In the genomic region with DNA sequence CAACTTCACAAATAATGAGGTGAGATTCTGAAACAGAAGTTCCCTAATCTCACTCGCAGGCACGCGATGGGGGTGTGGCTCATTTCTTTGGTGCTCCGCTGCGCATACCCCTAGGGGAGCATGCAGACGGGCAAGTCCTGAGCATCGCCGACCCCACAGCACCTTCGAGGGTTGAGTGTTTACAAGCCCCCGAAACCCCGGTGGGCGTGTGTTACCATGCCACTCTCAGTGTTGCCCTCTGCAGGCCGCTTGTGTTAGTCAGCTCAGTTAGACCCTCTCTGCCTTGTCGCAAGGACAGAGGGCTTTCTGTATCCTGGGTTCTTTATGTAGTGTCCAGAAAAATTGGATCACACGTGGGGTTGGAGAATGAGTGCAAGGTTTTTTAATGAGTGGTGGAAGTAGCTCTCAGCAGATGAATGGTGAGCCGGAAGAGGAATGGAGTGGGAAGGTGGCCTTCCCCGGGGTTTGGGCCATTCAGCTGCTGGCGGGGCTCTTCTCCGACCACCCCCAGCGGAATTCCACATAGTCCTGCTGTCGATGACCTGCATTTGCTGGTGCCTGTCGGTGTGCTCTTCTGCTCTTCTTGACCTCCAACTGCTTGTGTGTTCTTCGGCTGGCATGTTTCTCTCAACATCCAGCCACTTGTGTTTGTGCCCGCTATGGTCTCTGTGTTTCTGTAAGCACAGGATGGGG, we compare ENCODE assay signal across 9 cellular contexts.
A peak's percentile ranks its signal among the peaks of the same experiment; 100 is the strongest.
DNase-seq lines count a peak whose midpoint lies in the region; FAIRE-seq and TF ChIP-seq lines count a peak whose summit lies in the region.
"Had no signal": no experiment of that assay in that cellular context is flagged by ENCODE, and none has a peak within 500 bp of the region (broad histone marks: within the 10 kb centered on the region; RNA-seq: fewer than 3 reads in every experiment).

No MANE protein-coding gene starts in this region.

- peak; percentile 6 for DNase-seq in activated CD4-positive, alpha-beta T cell treated with anti-CD3 and anti-CD28 coated beads, Interleukin-2, amount 10 ng/mL, durations not matched to agents 7 days and 5 days
- DNase-seq in activated CD4-positive, alpha-beta T cell treated with anti-CD3 and anti-CD28 coated beads, Interleukin-2, amount 50 U/mL, for 4 hours, result no peak
- peak; percentile 9 for DNase-seq in HuH-7 (ENCODE audit: low spot score)
- DNase-seq in astrocyte of the spinal cord (ENCODE audit: low read depth, low spot score), result no peak
- DNase-seq in retinal pigment epithelial cell (ENCODE audit: low read depth), result no peak
- DNase-seq in glomerular visceral epithelial cell (ENCODE audit: extremely low spot score), result no peak
- no peak for DNase-seq in frontal cortex (ENCODE audit: low spot score in 2 of 2)
- no peak for DNase-seq in ovary
- DNase-seq: NCI-H1930 had no signal

- no peaks in the 10 kb centered on the region for H3K4me1 Mint-ChIP-seq in activated CD4-positive, alpha-beta T cell treated with anti-CD3 and anti-CD28 coated beads, Interleukin-2, amount 10 ng/mL, durations not matched to agents 7 days and 5 days

- CTCF ChIA-PET in activated CD4-positive, alpha-beta T cell treated with anti-CD3 and anti-CD28 coated beads, Interleukin-2, amount 10 ng/mL, durations not matched to agents 7 days and 5 days (lab: Charles Lee), result no interaction called here

- no peaks in the 10 kb centered on the region for H3K27me3 Mint-ChIP-seq in activated CD4-positive, alpha-beta T cell treated with anti-CD3 and anti-CD28 coated beads, Interleukin-2, amount 10 ng/mL, durations not matched to agents 7 days and 5 days

- no peaks in the 10 kb centered on the region for H3K36me3 Mint-ChIP-seq in activated CD4-positive, alpha-beta T cell treated with anti-CD3 and anti-CD28 coated beads, Interleukin-2, amount 10 ng/mL, durations not matched to agents 7 days and 5 days (ENCODE audit: low read depth)

- FAIRE-seq in frontal cortex (lab: Jason Lieb, UNC), result no peak

- intact Hi-C loops in ovary (cut with DNase I), result no loop called here

- peak overlapping the region; percentile 18 for H3K4me3 ChIP-seq in astrocyte of the spinal cord (ENCODE audit: low read depth, low read length)
- peak overlapping the region; percentile 13 for H3K4me3 ChIP-seq in retinal pigment epithelial cell (ENCODE audit: low read length)
- H3K4me3 ChIP-seq in ovary, result no peak overlapping the region

- H3K9me3 ChIP-seq in ovary, result no peaks in the 10 kb centered on the region

- H3K9me3 Mint-ChIP-seq in activated CD4-positive, alpha-beta T cell treated with anti-CD3 and anti-CD28 coated beads, Interleukin-2, amount 10 ng/mL, durations not matched to agents 7 days and 5 days, result no peaks in the 10 kb centered on the region

- in situ Hi-C loops in astrocyte of the spinal cord (cut with HindIII; ENCODE audit: low sequenced_read_pairs), result no loop called here

- no peak overlapping the region for H3K4me3 Mint-ChIP-seq in activated CD4-positive, alpha-beta T cell treated with anti-CD3 and anti-CD28 coated beads, Interleukin-2, amount 10 ng/mL, durations not matched to agents 7 days and 5 days

- POLR2A ChIA-PET in activated CD4-positive, alpha-beta T cell treated with anti-CD3 and anti-CD28 coated beads, Interleukin-2, amount 10 ng/mL, durations not matched to agents 7 days and 5 days (lab: Charles Lee), result no interaction called here

- H3K27ac Mint-ChIP-seq in activated CD4-positive, alpha-beta T cell treated with anti-CD3 and anti-CD28 coated beads, Interleukin-2, amount 10 ng/mL, durations not matched to agents 7 days and 5 days, result no peak overlapping the region

- 48 to 55% (median 52%) methylated on average over 24 of the region's 24 CpGs for whole genome bisulfite sequencing in ovary, 3 donors

- no peak overlapping the region for H3K27ac ChIP-seq in ovary

- TF ChIP-seq CTCF in astrocyte of the spinal cord (IDR thresholded peaks at IDR 0.05; ENCODE audit: low read depth, low read length) (peak; percentile 48), retinal pigment epithelial cell (conservative IDR thresholded peaks at IDR 0.05; ENCODE audit: low read depth, low read length) (peak; percentile 30), ovary (IDR thresholded peaks at IDR 0.05) (no peak)

- no peak for TF ChIP-seq EP300 in ovary (IDR thresholded peaks at IDR 0.05)

- H3K27me3 ChIP-seq in ovary, result no peaks in the 10 kb centered on the region

- no peaks in the 10 kb centered on the region for H3K4me1 ChIP-seq in ovary (ENCODE audit: insufficient read depth)

- TF ChIP-seq POLR2A in ovary (IDR thresholded peaks at IDR 0.05), result no peak

- H3K36me3 ChIP-seq in ovary, result no peaks in the 10 kb centered on the region

Comparison
In these comparisons a context has a peak if more than half of its experiments do, and no peak if none do; other contexts are left out.
1. DNase-seq: peak in activated CD4-positive, alpha-beta T cell treated with anti-CD3 and anti-CD28 coated beads, Interleukin-2, amount 10 ng/mL, durations not matched to agents 7 days and 5 days (single experiment) and HuH-7 (single experiment); none in activated CD4-positive, alpha-beta T cell treated with anti-CD3 and anti-CD28 coated beads, Interleukin-2, amount 50 U/mL, for 4 hours (0 of 2), astrocyte of the spinal cord (single experiment), retinal pigment epithelial cell (single experiment), glomerular visceral epithelial cell (single experiment), frontal cortex (0 of 2) and ovary (0 of 5).
2. CTCF ChIP-seq: peak in astrocyte of the spinal cord (single experiment) and retinal pigment epithelial cell (single experiment); none in ovary (0 of 3).